ENCODE assay signal across 9 cellular contexts in the genomic region with DNA sequence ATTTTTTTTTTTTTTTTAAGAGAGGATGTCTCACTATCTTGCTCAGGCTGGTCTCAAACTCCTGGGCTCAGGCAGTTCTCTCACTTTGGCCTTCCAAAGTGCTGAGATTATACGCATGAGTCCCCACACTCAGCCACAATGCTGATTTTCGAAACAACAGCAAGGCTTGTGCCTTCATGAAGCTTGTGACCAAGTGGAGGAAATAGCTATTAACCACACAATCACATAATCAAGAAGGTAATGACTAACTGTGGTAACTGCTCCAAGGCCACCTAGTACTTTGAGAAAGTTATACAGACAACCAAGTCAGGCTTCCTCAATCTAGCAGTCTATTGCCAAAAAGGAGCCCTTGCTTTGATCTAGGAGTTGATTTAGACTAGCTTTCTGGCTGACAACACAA. TPM values are rescaled to one million over a fixed set of nuclear protein-coding genes. Genes with fewer than 3 reads are reported as not detected.
DNase-seq lines count a peak whose midpoint lies in the region; ATAC-seq and TF ChIP-seq lines count a peak whose summit lies in the region.
"Had no signal": no experiment of that assay in that cellular context is flagged by ENCODE, and none has a peak within 500 bp of the region (broad histone marks: within the 10 kb centered on the region; RNA-seq: fewer than 3 reads in every experiment).

No MANE protein-coding gene starts in this region.

- H3K27me3 ChIP-seq in right lobe of liver, result no peaks in the 10 kb centered on the region

- intact Hi-C loops in right lobe of liver (cut with DNase I), result no loop called here

- H3K36me3 ChIP-seq in right lobe of liver, result no peaks in the 10 kb centered on the region

- no peaks in the 10 kb centered on the region for H3K36me3 Mint-ChIP-seq in activated CD8-positive, alpha-beta memory T cell treated with anti-CD3 and anti-CD28 coated beads, Interleukin-2, amount 10 ng/mL, durations not matched to agents 7 days and 5 days
- peaks cover 4% of the 10 kb centered on the region for H3K36me3 Mint-ChIP-seq in activated naive CD8-positive, alpha-beta T cell treated with anti-CD3 and anti-CD28 coated beads, Interleukin-2, amount 50 U/mL, for 24 hours (ENCODE audit: low read depth)

- 79% methylated on average over 2 of the region's 2 CpGs for WGBS in right lobe of liver (ENCODE audit: insufficient coverage, low coverage, low lambda C conversion rate, missing lambda C conversion rate)

- no peak overlapping the region for H3K27ac Mint-ChIP-seq in activated CD8-positive, alpha-beta memory T cell treated with anti-CD3 and anti-CD28 coated beads, Interleukin-2, amount 10 ng/mL, durations not matched to agents 7 days and 5 days
- H3K27ac Mint-ChIP-seq in activated naive CD8-positive, alpha-beta T cell treated with anti-CD3 and anti-CD28 coated beads, Interleukin-2, amount 50 U/mL, for 24 hours, result no peak overlapping the region
- H3K27ac Mint-ChIP-seq in stimulated activated naive CD8-positive, alpha-beta T cell treated with anti-CD3 and anti-CD28 coated beads, Interleukin-15, amount 100 ng/mL, for 72 hours, result peak overlapping the region in 1 of 2 donors; percentile 73

- no peak overlapping the region for H3K4me3 Mint-ChIP-seq in activated CD8-positive, alpha-beta memory T cell treated with anti-CD3 and anti-CD28 coated beads, Interleukin-2, amount 10 ng/mL, durations not matched to agents 7 days and 5 days
- no peak overlapping the region for H3K4me3 Mint-ChIP-seq in activated naive CD8-positive, alpha-beta T cell treated with anti-CD3 and anti-CD28 coated beads, Interleukin-2, amount 50 U/mL, for 24 hours
- H3K4me3 Mint-ChIP-seq in stimulated activated naive CD8-positive, alpha-beta T cell treated with anti-CD3 and anti-CD28 coated beads, Interleukin-15, amount 100 ng/mL, for 72 hours, result no peak overlapping the region

- H3K9me3 Mint-ChIP-seq in activated CD8-positive, alpha-beta memory T cell treated with anti-CD3 and anti-CD28 coated beads, Interleukin-2, amount 10 ng/mL, durations not matched to agents 7 days and 5 days (ENCODE audit: low read depth), result no peaks in the 10 kb centered on the region
- peaks cover 4% of the 10 kb centered on the region for H3K9me3 Mint-ChIP-seq in activated naive CD8-positive, alpha-beta T cell treated with anti-CD3 and anti-CD28 coated beads, Interleukin-2, amount 50 U/mL, for 24 hours
- H3K9me3 Mint-ChIP-seq in stimulated activated naive CD8-positive, alpha-beta T cell treated with anti-CD3 and anti-CD28 coated beads, Interleukin-15, amount 100 ng/mL, for 72 hours, result no peaks in the 10 kb centered on the region

- CTCF ChIA-PET in activated CD8-positive, alpha-beta memory T cell treated with anti-CD3 and anti-CD28 coated beads, Interleukin-2, amount 10 ng/mL, durations not matched to agents 7 days and 5 days (lab: Charles Lee), result interaction anchor here (1.0 to 1.8 kb wide), 2 partner anchors 10 to 473 kb away, joined by 3 to 8 read pairs; no protein-coding TSS in a partner anchor

- no peaks in the 10 kb centered on the region for H3K4me1 ChIP-seq in right lobe of liver

- H3K4me3 ChIP-seq in right lobe of liver, result no peak overlapping the region

- H3K9me3 ChIP-seq in right lobe of liver, result no peaks in the 10 kb centered on the region

- no peak for TF ChIP-seq CTCF in right lobe of liver (IDR thresholded peaks at IDR 0.05)

- no peak for DNase-seq in activated CD8-positive, alpha-beta memory T cell treated with anti-CD3 and anti-CD28 coated beads, Interleukin-2, amount 10 ng/mL, durations not matched to agents 7 days and 5 days
- no peak for DNase-seq in activated CD8-positive, alpha-beta memory T cell treated with anti-CD3 and anti-CD28 coated beads for 24 hours
- DNase-seq in activated naive CD8-positive, alpha-beta T cell treated with anti-CD3 and anti-CD28 coated beads, Interleukin-2, amount 50 U/mL, for 24 hours, result no peak
- peak in 1 of 2 donors; percentile 15 for DNase-seq in stimulated activated naive CD8-positive, alpha-beta T cell treated with anti-CD3 and anti-CD28 coated beads, Interleukin-15, amount 100 ng/mL, for 72 hours
- DNase-seq in inferior parietal cortex (ENCODE audit: extremely low spot score), result no peak
- DNase-seq in right lobe of liver, result no peak
- no peak for DNase-seq in DMS79 (lab: John Stamatoyannopoulos, UW)
- DNase-seq: small intestine had no signal

- TF ChIP-seq POLR2A in right lobe of liver (IDR thresholded peaks at IDR 0.05), result no peak

- peaks cover 6% of the 10 kb centered on the region for H3K4me1 Mint-ChIP-seq in activated CD8-positive, alpha-beta memory T cell treated with anti-CD3 and anti-CD28 coated beads, Interleukin-2, amount 10 ng/mL, durations not matched to agents 7 days and 5 days
- peaks cover 13% of the 10 kb centered on the region for H3K4me1 Mint-ChIP-seq in activated naive CD8-positive, alpha-beta T cell treated with anti-CD3 and anti-CD28 coated beads, Interleukin-2, amount 50 U/mL, for 24 hours
- peaks cover 21% of the 10 kb centered on the region for H3K4me1 Mint-ChIP-seq in stimulated activated naive CD8-positive, alpha-beta T cell treated with anti-CD3 and anti-CD28 coated beads, Interleukin-15, amount 100 ng/mL, for 72 hours

- ATAC-seq in activated CD8-positive, alpha-beta memory T cell treated with anti-CD3 and anti-CD28 coated beads, Interleukin-2, amount 10 ng/mL, durations not matched to agents 7 days and 5 days, result peak; percentile 51
- ATAC-seq in HG02981 (IDR thresholded peaks at IDR 0.05; ENCODE audit: unreplicated experiment) (peak; percentile 99), right lobe of liver (no peak)
- ATAC-seq in activated naive CD8-positive, alpha-beta T cell treated with anti-CD3 and anti-CD28 coated beads, Interleukin-2, amount 50 U/mL, for 24 hours, result peak; percentile 46
- ATAC-seq in stimulated activated naive CD8-positive, alpha-beta T cell treated with anti-CD3 and anti-CD28 coated beads, Interleukin-15, amount 100 ng/mL, for 72 hours, result peak; percentile 87

- H3K27ac ChIP-seq in right lobe of liver, result no peak overlapping the region

- H3K27me3 Mint-ChIP-seq in activated CD8-positive, alpha-beta memory T cell treated with anti-CD3 and anti-CD28 coated beads, Interleukin-2, amount 10 ng/mL, durations not matched to agents 7 days and 5 days, result no peaks in the 10 kb centered on the region
- no peaks in the 10 kb centered on the region for H3K27me3 Mint-ChIP-seq in activated naive CD8-positive, alpha-beta T cell treated with anti-CD3 and anti-CD28 coated beads, Interleukin-2, amount 50 U/mL, for 24 hours
- H3K27me3 Mint-ChIP-seq in stimulated activated naive CD8-positive, alpha-beta T cell treated with anti-CD3 and anti-CD28 coated beads, Interleukin-15, amount 100 ng/mL, for 72 hours, result no peaks in the 10 kb centered on the region

RNA-seq across cellular contexts. Expression of a gene that starts 46.3 kb away (rescaled TPM):
- 10 to 100 TPM; 47.8 to 50.2 TPM for total RNA-seq in activated CD8-positive, alpha-beta memory T cell treated with anti-CD3 and anti-CD28 coated beads, Interleukin-2, amount 10 ng/mL, durations not matched to agents 7 days and 5 days
- total RNA-seq in right lobe of liver, result 1,000 to 10,000 TPM in 3 of 6 experiments, 100 to 1,000 TPM in 3; 606 to 3,254 (median 1,720) TPM

Comparison
In these comparisons a context has a peak if more than half of its experiments do, and no peak if none do; other contexts are left out.
1. ATAC-seq: peak in activated CD8-positive, alpha-beta memory T cell treated with anti-CD3 and anti-CD28 coated beads, Interleukin-2, amount 10 ng/mL, durations not matched to agents 7 days and 5 days (single experiment), HG02981 (single experiment), activated naive CD8-positive, alpha-beta T cell treated with anti-CD3 and anti-CD28 coated beads, Interleukin-2, amount 50 U/mL, for 24 hours (single experiment) and stimulated activated naive CD8-positive, alpha-beta T cell treated with anti-CD3 and anti-CD28 coated beads, Interleukin-15, amount 100 ng/mL, for 72 hours (single experiment); none in right lobe of liver (0 of 4).
2. RNA of a gene that starts 46.3 kb away (total RNA-seq): 606 to 3,254 TPM in right lobe of liver; 47.8 to 50.2 TPM in activated CD8-positive, alpha-beta memory T cell treated with anti-CD3 and anti-CD28 coated beads, Interleukin-2, amount 10 ng/mL, durations not matched to agents 7 days and 5 days; every median in the first group is over 10 times any median in the second.